In genomic region chr1:8217011-8217711, GRCh38 we compare ENCODE assay signal across 8 cellular contexts.
DNase-seq lines count a peak whose midpoint lies in the region; ATAC-seq, FAIRE-seq and TF ChIP-seq lines count a peak whose summit lies in the region.

No MANE protein-coding gene starts in this region.

- peak overlapping the region; percentile 98 for H3K4ac ChIP-seq in IMR-90 (ENCODE audit: low read depth, low read length)

- H2AFZ ChIP-seq in IMR-90 (replicated peaks; ENCODE audit: low read length, poor library complexity) (peak overlapping the region; percentile 93), GM12878 (ENCODE audit: control insufficient read depth, low read depth, low read length) (peak overlapping the region; percentile 18; the same call in 1 of the 2 replicates)

- peak overlapping the region; percentile 77 for H3K23ac ChIP-seq in IMR-90 (ENCODE audit: low read depth, low read length)

- H2AK5ac ChIP-seq in IMR-90 (ENCODE audit: low read depth, low read length): peak overlapping the region; percentile 69

- H3K4me3 ChIP-seq in IMR-90 (ENCODE audit: insufficient read depth, low read depth, low read length): no peak overlapping the region
- no peak overlapping the region for H3K4me3 ChIP-seq in GM12878
- H3K4me3 ChIP-seq in kidney epithelial cell (ENCODE audit: low read depth, low read length): peak overlapping the region; percentile 4
- no peak overlapping the region for H3K4me3 ChIP-seq in lower leg skin (ENCODE audit: low read depth, poor library complexity, severe bottlenecking)

- POLR2A ChIA-PET in IMR-90 (lab: Charles Lee; ENCODE audit: unreplicated experiment) (no interaction called here), GM12878 (lab: Charles Lee) (no interaction called here)

- TF ChIP-seq EP300 in GM12878 (IDR thresholded peaks at IDR 0.05; ENCODE audit: borderline replicate concordance in 1 of 2, control insufficient read depth in 1 of 2, low read depth in 2 of 2, low read length in 2 of 2): no peak

- H3K36me3 Mint-ChIP-seq in stimulated activated naive CD8-positive, alpha-beta T cell treated with anti-CD3 and anti-CD28 coated beads, Interleukin-15, Interleukin-2, amounts not matched to agents 100 ng/mL and 50 ng/mL, for 24 hours (ENCODE audit: low read depth): no peaks in the 10 kb centered on the region

- TF ChIP-seq RAD21 in IMR-90 (IDR thresholded peaks at IDR 0.05; ENCODE audit: low read length) (no peak), GM12878 (IDR thresholded peaks at IDR 0.05; ENCODE audit: insufficient read depth, low read depth, low read length) (no peak)

- H3K18ac ChIP-seq in IMR-90 (ENCODE audit: low read depth, low read length): peak overlapping the region; percentile 95

- no peak for TF ChIP-seq POLR2A in IMR-90 (IDR thresholded peaks at IDR 0.05; ENCODE audit: low read depth, low read length)
- TF ChIP-seq POLR2A in GM12878 (IDR thresholded peaks at IDR 0.05; ENCODE audit: low read depth, low read length): no peak
- TF ChIP-seq POLR2A in lower leg skin (IDR thresholded peaks at IDR 0.05): no peak

- H3K4me1 Mint-ChIP-seq in stimulated activated naive CD8-positive, alpha-beta T cell treated with anti-CD3 and anti-CD28 coated beads, Interleukin-15, Interleukin-2, amounts not matched to agents 100 ng/mL and 50 ng/mL, for 24 hours (ENCODE audit: low read depth): peaks cover 18% of the 10 kb centered on the region

- peak overlapping the region; percentile 94; the same call in 2 of the 3 replicates for H2BK15ac ChIP-seq in IMR-90 (ENCODE audit: low read depth, low read length)

- H3K9me1 ChIP-seq in IMR-90 (ENCODE audit: insufficient read depth, low read length): peaks cover 40% of the 10 kb centered on the region

- peak overlapping the region; percentile 99 for H4K91ac ChIP-seq in IMR-90 (ENCODE audit: insufficient read depth, low read depth, low read length)

- in situ Hi-C loops in IMR-90 (cut with MboI; ENCODE audit: low sequenced_read_pairs): loop anchor here (10.0 kb wide), 1 partner anchor 182 kb away; no protein-coding TSS in a partner anchor
- in situ Hi-C loops in GM12878 (cut with MboI): no loop called here

- H3K27me3 ChIP-seq in IMR-90 (ENCODE audit: control insufficient read depth, insufficient read depth, low read length): no peaks in the 10 kb centered on the region
- peaks cover 0 to 3% of the 10 kb centered on the region in 2 experiments; a peak in 2 of 4 replicates for H3K27me3 ChIP-seq in GM12878 (replicated peaks in 1 of 2; ENCODE audit: control insufficient read depth in 2 of 2, insufficient read depth in 2 of 2, low read length in 1 of 2)
- H3K27me3 ChIP-seq in kidney epithelial cell (ENCODE audit: control insufficient read depth, insufficient read depth, low read length): no peaks in the 10 kb centered on the region

- dilution Hi-C loops in IMR-90 (cut with HindIII; ENCODE audit: low sequenced_read_pairs, unreplicated experiment): no loop called here

- intact Hi-C loops in IMR-90 (cut with micrococcal nuclease): no loop called here
- intact Hi-C loops in GM12878 (cut with micrococcal nuclease; ENCODE audit: unreplicated experiment): no loop called here
- intact Hi-C loops in lower leg skin (cut with DNase I; ENCODE audit: low total_unique reads): no loop called here

- FAIRE-seq in GM12878 (lab: Jason Lieb, UNC): no peak

- no peak for TF ChIP-seq CTCF in IMR-90 (conservative IDR thresholded peaks at IDR 0.05; ENCODE audit: low read depth, low read length)
- no peak for TF ChIP-seq CTCF in GM12878 (IDR thresholded peaks at IDR 0.05 in 2 of 3, conservative IDR thresholded peaks at IDR 0.05 in 1 of 3; ENCODE audit: control insufficient read depth in 2 of 3, extremely low read depth in 1 of 3, insufficient read depth in 1 of 3, low read depth in 3 of 3, low read length in 3 of 3)
- no peak for TF ChIP-seq CTCF in kidney epithelial cell (IDR thresholded peaks at IDR 0.05; ENCODE audit: insufficient read depth, low read length, poor library complexity, severe bottlenecking)
- no peak for TF ChIP-seq CTCF in lower leg skin (IDR thresholded peaks at IDR 0.05)

- no TSS peak for BruUV-seq in IMR-90 (replicated peaks; lab: Mats Ljungman, UMichigan)
- BruUV-seq in GM12878 (replicated peaks; lab: Mats Ljungman, UMichigan): no TSS peak

- H4K5ac ChIP-seq in IMR-90 (ENCODE audit: low read depth, low read length): peak overlapping the region; percentile 98

- H3K4me1 ChIP-seq in IMR-90 (ENCODE audit: control insufficient read depth, insufficient read depth, low read length) (peaks cover 51% of the 10 kb centered on the region), GM12878 (ENCODE audit: control insufficient read depth, insufficient read depth, low read length) (no peaks in the 10 kb centered on the region)

- peak overlapping the region; percentile 67 for H3K27ac Mint-ChIP-seq in stimulated activated naive CD8-positive, alpha-beta T cell treated with anti-CD3 and anti-CD28 coated beads, Interleukin-15, Interleukin-2, amounts not matched to agents 100 ng/mL and 50 ng/mL, for 24 hours

- CTCF ChIA-PET in IMR-90 (lab: Yijun Ruan, JAX): interaction anchor here (0.7 kb wide), 1 partner anchor 194 kb away, joined by 3 read pairs; no protein-coding TSS in a partner anchor
- CTCF ChIA-PET in GM12878 (lab: Yijun Ruan, JAX): no interaction called here

- peak overlapping the region; percentile 66 for H3K4me3 Mint-ChIP-seq in stimulated activated naive CD8-positive, alpha-beta T cell treated with anti-CD3 and anti-CD28 coated beads, Interleukin-15, Interleukin-2, amounts not matched to agents 100 ng/mL and 50 ng/mL, for 24 hours

- ATAC-seq in IMR-90 (ENCODE audit: low read depth) (peak; percentile 64), GM12878 (peak; percentile 74), HG02981 (IDR thresholded peaks at IDR 0.05; ENCODE audit: unreplicated experiment) (no peak), GM21576 (IDR thresholded peaks at IDR 0.05; ENCODE audit: unreplicated experiment) (no peak)

- DNase-seq in IMR-90: no peak
- no peak for DNase-seq in GM12878 (ENCODE audit: low read depth, low spot score)
- DNase-seq in kidney epithelial cell (ENCODE audit: low read depth): no peak
- no peak for DNase-seq in lower leg skin (ENCODE audit: low spot score in 2 of 2)
- no peak for DNase-seq in UCSD-AML1 (lab: John Stamatoyannopoulos, UW; ENCODE audit: unreplicated experiment)

- H3K9ac ChIP-seq in IMR-90 (ENCODE audit: low read depth, low read length) (peak overlapping the region; percentile 74), GM12878 (ENCODE audit: control insufficient read depth, insufficient read depth, low read length) (no peak overlapping the region)

- H4K20me1 ChIP-seq in IMR-90 (ENCODE audit: insufficient read depth, low read length): no peaks in the 10 kb centered on the region
- no peaks in the 10 kb centered on the region for H4K20me1 ChIP-seq in GM12878 (ENCODE audit: control insufficient read depth, insufficient read depth)

- peak overlapping the region; percentile 99 for H2BK120ac ChIP-seq in IMR-90 (ENCODE audit: low read depth, low read length)

- H3K4me2 ChIP-seq in IMR-90 (ENCODE audit: low read depth, low read length) (no peak overlapping the region; the same call in 1 of the 2 replicates), GM12878 (ENCODE audit: control insufficient read depth, insufficient read depth) (peak overlapping the region; percentile 47; the same call in 1 of the 2 replicates)

- H3K9me3 ChIP-seq in IMR-90 (ENCODE audit: control insufficient read depth, insufficient read depth, low read length) (no peaks in the 10 kb centered on the region), GM12878 (replicated peaks; ENCODE audit: control insufficient read depth, insufficient read depth, low read length) (no peaks in the 10 kb centered on the region)

- H3K27ac ChIP-seq in IMR-90 (ENCODE audit: insufficient read depth, low read length) (peak overlapping the region; percentile 95), GM12878 (ENCODE audit: control insufficient read depth, insufficient read depth) (no peak overlapping the region)

- H2BK5ac ChIP-seq in IMR-90 (ENCODE audit: low read depth, low read length, poor library complexity, severe bottlenecking): peak overlapping the region; percentile 95

- no peaks in the 10 kb centered on the region for H3K79me2 ChIP-seq in GM12878 (ENCODE audit: control insufficient read depth, insufficient read depth, low read length)

- peaks cover 64% of the 10 kb centered on the region for H3K27me3 Mint-ChIP-seq in stimulated activated naive CD8-positive, alpha-beta T cell treated with anti-CD3 and anti-CD28 coated beads, Interleukin-15, Interleukin-2, amounts not matched to agents 100 ng/mL and 50 ng/mL, for 24 hours

- peak overlapping the region; percentile 95 to 100 for H4K8ac ChIP-seq in IMR-90 (ENCODE audit: low read depth in 2 of 2, low read length in 2 of 2)

- no peaks in the 10 kb centered on the region for H3K9me3 Mint-ChIP-seq in stimulated activated naive CD8-positive, alpha-beta T cell treated with anti-CD3 and anti-CD28 coated beads, Interleukin-15, Interleukin-2, amounts not matched to agents 100 ng/mL and 50 ng/mL, for 24 hours

- peaks cover 0 to 3% of the 10 kb centered on the region in 2 experiments; a peak in 2 of 4 replicates for H3K79me1 ChIP-seq in IMR-90 (ENCODE audit: low read depth in 1 of 2, low read length in 2 of 2)

- H2BK20ac ChIP-seq in IMR-90 (ENCODE audit: low read depth, low read length): peak overlapping the region; percentile 96

- SMC1A ChIA-PET in GM12878 (lab: Charles Lee; ENCODE audit: uncharacterized antibody, unreplicated experiment): no interaction called here

- peak overlapping the region; percentile 82 for H3K14ac ChIP-seq in IMR-90 (replicated peaks; ENCODE audit: low read depth, low read length)

- no peaks in the 10 kb centered on the region for H3K36me3 ChIP-seq in IMR-90 (ENCODE audit: control insufficient read depth, insufficient read depth, low read length)
- H3K36me3 ChIP-seq in GM12878 (ENCODE audit: control insufficient read depth in 2 of 2, insufficient read depth in 2 of 2, low read length in 1 of 2): no peaks in the 10 kb centered on the region
- no peaks in the 10 kb centered on the region for H3K36me3 ChIP-seq in kidney epithelial cell (ENCODE audit: control insufficient read depth, insufficient read depth, low read length)

- H2AK9ac ChIP-seq in IMR-90 (replicated peaks; ENCODE audit: low read depth, low read length, poor library complexity): peak overlapping the region; percentile 91

- RAD21 ChIA-PET in GM12878 (lab: Charles Lee; ENCODE audit: unreplicated experiment): no interaction called here

- peak overlapping the region; percentile 78 for H3K56ac ChIP-seq in IMR-90 (ENCODE audit: extremely low read depth, insufficient read depth, low read length)

- WGBS in IMR-90 (ENCODE audit: extremely low coverage in 2 of 2, insufficient read length in 1 of 2), 2 experiments: 9% methylated on average over 43 of the region's 70 CpGs; no CpG with 5 or more reads in 1 of the 2 experiments
- 13% methylated on average over 36 of the region's 70 CpGs for WGBS in GM12878 (ENCODE audit: insufficient coverage, insufficient replicate concordance, low lambda C conversion rate, missing lambda C conversion rate)
- 6 to 11% methylated on average over 41 to 52 of the region's 70 CpGs for WGBS in lower leg skin, 2 donors

TF ChIP-seq in IMR-90, 13 proteins besides CTCF, POLR2A, EP300 and RAD21 (continues in another document):
- no peak for TF ChIP-seq MXI1 (IDR thresholded peaks at IDR 0.05; ENCODE audit: borderline replicate concordance, low read depth, low read length)

TF ChIP-seq in GM12878, 131 proteins besides CTCF, POLR2A, EP300 and RAD21 (continues in another document):
- TF ChIP-seq ZNF24 (IDR thresholded peaks at IDR 0.05): no peak
- TF ChIP-seq ZZZ3 (IDR thresholded peaks at IDR 0.05; ENCODE audit: control insufficient read depth, insufficient read length, low read depth): no peak

Comparison
In these comparisons a context has a peak if more than half of its experiments do, and no peak if none do; other contexts are left out.
1. ATAC-seq: peak in IMR-90 (single experiment) and GM12878 (single experiment); none in HG02981 (single experiment) and GM21576 (single experiment).